In the genomic region with DNA sequence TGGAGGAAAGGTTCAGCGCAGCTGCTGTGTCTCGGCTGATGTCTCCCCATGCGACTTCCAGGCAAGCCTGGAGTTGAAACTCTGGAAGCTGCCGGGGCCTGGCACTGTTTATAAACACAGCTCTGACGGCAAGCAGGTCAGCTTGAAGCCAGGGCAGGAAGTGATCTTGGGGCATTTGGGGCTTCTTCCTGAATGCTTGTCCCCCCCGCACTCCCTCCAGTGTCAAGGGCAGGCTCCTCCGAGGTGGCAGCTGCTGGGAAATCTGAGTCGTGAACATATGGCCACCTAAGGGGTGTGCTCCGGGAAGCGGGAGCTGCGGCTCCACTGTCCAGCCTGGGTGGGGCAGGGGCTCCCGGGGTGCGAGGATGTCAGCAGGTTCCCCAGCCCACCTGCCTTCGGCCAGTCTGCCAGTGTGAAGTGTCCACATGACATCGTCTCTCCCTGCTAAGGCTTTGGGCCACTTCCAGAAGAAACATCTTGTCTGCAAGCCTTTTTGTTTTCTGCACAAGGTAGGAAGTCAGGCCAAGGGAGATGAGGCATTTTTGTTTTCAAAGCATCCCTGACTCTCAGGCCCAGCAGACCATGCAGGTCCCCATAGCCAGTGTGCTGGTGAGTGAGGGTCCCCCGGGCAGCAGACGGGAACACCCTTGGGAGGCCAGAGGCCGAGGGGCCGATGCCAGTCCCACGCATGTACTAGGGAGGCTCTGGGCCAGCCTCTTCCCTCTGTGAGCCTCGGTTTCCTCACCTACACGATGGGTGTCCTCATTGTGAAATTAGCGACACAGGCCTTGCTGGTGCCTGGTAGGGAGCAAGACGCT, we compare ENCODE assay signal across 12 cellular contexts. TPM values are rescaled to one million over a fixed set of nuclear protein-coding genes. Genes with fewer than 3 reads are reported as not detected.
DNase-seq lines count a peak whose midpoint lies in the region; ATAC-seq and TF ChIP-seq lines count a peak whose summit lies in the region.
"Had no signal": no experiment of that assay in that cellular context is flagged by ENCODE, and none has a peak within 500 bp of the region (broad histone marks: within the 10 kb centered on the region; RNA-seq: fewer than 3 reads in every experiment).

No MANE protein-coding gene starts in this region.

- DNase-seq in CD4-positive, CD25-positive, alpha-beta regulatory T cell, result no peak
- DNase-seq in epidermal melanocyte (ENCODE audit: insufficient read length, low spot score) (peak; percentile 11), trophoblast cell (no peak), DMS153 treated with DMSO at 0.1 percent for 48 hours (lab: John Stamatoyannopoulos, UW; ENCODE audit: unreplicated experiment) (no peak)
- DNase-seq: activated CD4-positive, CD25-positive, alpha-beta regulatory T cell; amniotic stem cell; foreskin melanocyte; PC-3 had no signal

- H3K18ac ChIP-seq in trophoblast cell (ENCODE audit: low read length), result no peak overlapping the region

- H3K9me3 Mint-ChIP-seq in CD4-positive, CD25-positive, alpha-beta regulatory T cell, result no peaks in the 10 kb centered on the region

- H3K9me3 ChIP-seq in CD4-positive, CD25-positive, alpha-beta regulatory T cell (ENCODE audit: control insufficient read depth in 2 of 2, low read length in 2 of 2), result no peaks in the 10 kb centered on the region
- H3K9me3 ChIP-seq in Loucy (ENCODE audit: insufficient read depth, low read depth, low read length) (no peaks in the 10 kb centered on the region), trophoblast cell (ENCODE audit: insufficient read depth, low read depth, low read length) (no peaks in the 10 kb centered on the region)

- H2BK5ac ChIP-seq in trophoblast cell (ENCODE audit: low read depth, low read length, poor library complexity), result no peak overlapping the region

- no peak overlapping the region for H2BK120ac ChIP-seq in trophoblast cell (ENCODE audit: insufficient read depth, low read length, poor library complexity)

- peaks cover 0 to 49% (median 8%) of the 10 kb centered on the region in 4 donors for H3K4me1 Mint-ChIP-seq in CD4-positive, CD25-positive, alpha-beta regulatory T cell

- H4K12ac ChIP-seq in trophoblast cell (ENCODE audit: low read depth, low read length), result no peak overlapping the region

- peak overlapping the region in 1 of 3 donors; percentile 43 for H3K27ac Mint-ChIP-seq in CD4-positive, CD25-positive, alpha-beta regulatory T cell

- H3K27me3 Mint-ChIP-seq in CD4-positive, CD25-positive, alpha-beta regulatory T cell, result no peaks in the 10 kb centered on the region

- H3K79me2 ChIP-seq in Loucy (ENCODE audit: insufficient read depth, low read length) (peaks cover 79% of the 10 kb centered on the region), trophoblast cell (ENCODE audit: control insufficient read depth, insufficient read depth, low read length, poor library complexity) (peaks cover 27% of the 10 kb centered on the region)

- H3K4ac ChIP-seq in trophoblast cell (ENCODE audit: low read depth, low read length), result peak overlapping the region; percentile 75

- H3K36me3 ChIP-seq in CD4-positive, CD25-positive, alpha-beta regulatory T cell (ENCODE audit: control insufficient read depth, insufficient read depth, low read length), result peaks cover 28% of the 10 kb centered on the region
- H3K36me3 ChIP-seq in Loucy (ENCODE audit: insufficient read depth, low read length), result peaks cover 19% of the 10 kb centered on the region; the same call in 1 of the 2 replicates
- peaks cover 35 to 40% of the 10 kb centered on the region in 2 experiments for H3K36me3 ChIP-seq in trophoblast cell (ENCODE audit: control insufficient read depth in 1 of 2, insufficient read depth in 2 of 2, low read length in 2 of 2)

- H3K9ac ChIP-seq in Loucy (ENCODE audit: low read depth, low read length, poor library complexity, severe bottlenecking) (peak overlapping the region; percentile 89), trophoblast cell (ENCODE audit: low read length) (no peak overlapping the region)

- H2AK5ac ChIP-seq in trophoblast cell (ENCODE audit: low read length), result no peak overlapping the region

- H3K36me3 Mint-ChIP-seq in CD4-positive, CD25-positive, alpha-beta regulatory T cell, result peaks cover 6% of the 10 kb centered on the region

- no peak overlapping the region for H3K23ac ChIP-seq in trophoblast cell (ENCODE audit: low read length)

- peaks cover 46% of the 10 kb centered on the region for H4K20me1 ChIP-seq in Loucy (ENCODE audit: insufficient read depth, low read length, poor library complexity, severe bottlenecking)

- H2AFZ ChIP-seq in Loucy (ENCODE audit: low read length) (no peak overlapping the region), trophoblast cell (ENCODE audit: insufficient read depth, low read length, poor library complexity) (no peak overlapping the region)

- no peak for ATAC-seq in CD4-positive, CD25-positive, alpha-beta regulatory T cell (ENCODE audit: low read depth in 2 of 2)
- ATAC-seq in HG02852 (IDR thresholded peaks at IDR 0.05; ENCODE audit: unreplicated experiment), result no peak
- ATAC-seq in GM18502 (IDR thresholded peaks at IDR 0.05; ENCODE audit: poor library complexity, unreplicated experiment), result no peak
- ATAC-seq in HG02981 (IDR thresholded peaks at IDR 0.05; ENCODE audit: unreplicated experiment), result no peak
- ATAC-seq: PC-3 had no signal

- H3K9me2 ChIP-seq in Loucy (replicated peaks; ENCODE audit: low read depth, low read length), result no peaks in the 10 kb centered on the region

- H3K14ac ChIP-seq in trophoblast cell (ENCODE audit: low read length), result no peak overlapping the region

- H2BK12ac ChIP-seq in trophoblast cell (ENCODE audit: low read length), result no peak overlapping the region

- H3K27me3 ChIP-seq in CD4-positive, CD25-positive, alpha-beta regulatory T cell (ENCODE audit: control insufficient read depth, insufficient read depth, low read length), result no peaks in the 10 kb centered on the region
- H3K27me3 ChIP-seq in Loucy (ENCODE audit: insufficient read depth, low read length, poor library complexity, severe bottlenecking) (no peaks in the 10 kb centered on the region), trophoblast cell (ENCODE audit: insufficient read depth, low read length) (no peaks in the 10 kb centered on the region)

- H3K4me3 ChIP-seq in CD4-positive, CD25-positive, alpha-beta regulatory T cell (ENCODE audit: low read depth, low read length), result no peak overlapping the region
- peak overlapping the region; percentile 95 for H3K4me3 ChIP-seq in Loucy (ENCODE audit: low read length, poor library complexity, severe bottlenecking)
- H3K4me3 ChIP-seq in trophoblast cell (ENCODE audit: low read depth, low read length), result no peak overlapping the region

- no peak for TF ChIP-seq CTCF in Loucy (conservative IDR thresholded peaks at IDR 0.05; ENCODE audit: low read length)

- H4K8ac ChIP-seq in trophoblast cell (ENCODE audit: low read depth, low read length), result no peak overlapping the region

- peak overlapping the region; percentile 100 for H3K4me2 ChIP-seq in Loucy (ENCODE audit: low read depth, low read length, poor library complexity, severe bottlenecking)
- H3K4me2 ChIP-seq in trophoblast cell (ENCODE audit: low read length), result no peak overlapping the region

- no peak overlapping the region for H4K91ac ChIP-seq in trophoblast cell (ENCODE audit: low read depth, low read length)

- peaks cover 48% of the 10 kb centered on the region for H3K4me1 ChIP-seq in CD4-positive, CD25-positive, alpha-beta regulatory T cell (ENCODE audit: control insufficient read depth, insufficient read depth, low read length, poor library complexity, severe bottlenecking)
- H3K4me1 ChIP-seq in Loucy (ENCODE audit: insufficient read depth, low read length, poor library complexity, severe bottlenecking) (peaks cover 29% of the 10 kb centered on the region), trophoblast cell (ENCODE audit: control insufficient read depth in 1 of 2, insufficient read depth in 2 of 2, low read length in 2 of 2) (peaks cover 24 to 33% of the 10 kb centered on the region in 2 experiments)

- peaks cover 13% of the 10 kb centered on the region for H3K79me1 ChIP-seq in trophoblast cell (ENCODE audit: low read length)

- WGBS in trophoblast cell (ENCODE audit: extremely low coverage, insufficient coverage, insufficient read length), result no CpG with 5 or more reads among the region's 24 CpGs

- peak overlapping the region; percentile 44 to 89 (median 72) for H3K4me3 Mint-ChIP-seq in CD4-positive, CD25-positive, alpha-beta regulatory T cell

- no peak overlapping the region for H3K27ac ChIP-seq in CD4-positive, CD25-positive, alpha-beta regulatory T cell (ENCODE audit: insufficient read depth, low read length, poor library complexity, severe bottlenecking)
- H3K27ac ChIP-seq in trophoblast cell (ENCODE audit: low read depth, low read length), result no peak overlapping the region

- no peaks in the 10 kb centered on the region for H3F3A ChIP-seq in Loucy (ENCODE audit: low read depth)

RNA-seq across cellular contexts. Expression of a gene that starts 2.7 kb away (rescaled TPM):
- 25.4 TPM for total RNA-seq in CD4-positive, CD25-positive, alpha-beta regulatory T cell
- polyA plus RNA-seq in CD4-positive, CD25-positive, alpha-beta regulatory T cell, result 10 to 100 TPM in 1 of 4 donors, 1 to 10 TPM in 3; 4.1 to 10.4 (median 4.4) TPM
- polyA plus RNA-seq in trophoblast cell (2013), result 73.6 and 81.3 TPM in 2 replicates

RNA-seq across cellular contexts. Expression of a gene that starts 24.9 kb away (rescaled TPM):
- total RNA-seq in CD4-positive, CD25-positive, alpha-beta regulatory T cell, result 2,369 TPM
- polyA plus RNA-seq in CD4-positive, CD25-positive, alpha-beta regulatory T cell, result 100 to 1,000 TPM; 564 to 602 (median 587) TPM
- 1,711 and 1,770 TPM in 2 replicates for polyA plus RNA-seq in trophoblast cell (2013)

RNA-seq across cellular contexts. Expression of a gene that starts 39.3 kb away (rescaled TPM):
- total RNA-seq in CD4-positive, CD25-positive, alpha-beta regulatory T cell, result 42.3 TPM
- 10 to 100 TPM; 20.7 to 31.3 (median 24.6) TPM for polyA plus RNA-seq in CD4-positive, CD25-positive, alpha-beta regulatory T cell
- 151 and 155 TPM in 2 replicates for polyA plus RNA-seq in trophoblast cell (2013)

RNA-seq across cellular contexts. Expression of a gene that starts 56.5 kb away (rescaled TPM):
- 50.5 TPM for total RNA-seq in CD4-positive, CD25-positive, alpha-beta regulatory T cell
- polyA plus RNA-seq in CD4-positive, CD25-positive, alpha-beta regulatory T cell, result 10 to 100 TPM; 19.6 to 30.4 (median 23.7) TPM
- 33.3 and 34.5 TPM in 2 replicates for polyA plus RNA-seq in trophoblast cell (2013)
